18 cellular contexts compared by ENCODE assay signal in the genomic region with DNA sequence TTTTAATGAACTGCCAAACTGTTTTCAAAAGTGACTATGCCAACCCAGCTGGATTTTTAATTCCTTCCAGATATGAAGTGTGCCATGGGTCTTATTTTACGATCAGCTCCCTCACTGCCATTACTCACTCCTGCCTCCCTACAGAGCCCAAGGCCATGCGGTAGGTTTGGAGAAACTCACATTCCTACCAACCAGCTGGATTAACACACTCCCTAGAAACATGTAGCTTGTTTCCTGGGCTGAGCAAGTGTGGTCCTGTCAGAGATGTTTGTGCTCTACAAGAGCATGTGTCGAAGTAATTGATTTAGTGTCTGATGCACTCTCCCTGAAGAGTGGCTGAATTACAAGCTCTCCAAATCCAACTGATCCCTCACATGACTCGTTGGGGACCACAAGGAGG.
DNase-seq lines count a peak whose midpoint lies in the region; ATAC-seq and TF ChIP-seq lines count a peak whose summit lies in the region.
"Had no signal": no experiment of that assay in that cellular context is flagged by ENCODE, and none has a peak within 500 bp of the region (broad histone marks: within the 10 kb centered on the region; RNA-seq: fewer than 3 reads in every experiment).

No MANE protein-coding gene starts in this region.

- no peak overlapping the region for H3K27ac Mint-ChIP-seq in activated CD4-positive, alpha-beta memory T cell treated with anti-CD3 and anti-CD28 coated beads, Interleukin-2, amount 10 ng/mL, durations not matched to agents 7 days and 5 days
- no peak overlapping the region for H3K27ac Mint-ChIP-seq in activated CD4-positive, alpha-beta memory T cell treated with anti-CD3 and anti-CD28 coated beads for 36 hours
- peak overlapping the region; percentile 49 for H3K27ac Mint-ChIP-seq in activated T-helper 17 cell treated with anti-CD3 and anti-CD28 coated beads, Interleukin-2, amount 50 U/mL, for 72 hours
- H3K27ac Mint-ChIP-seq: activated CD8-positive, alpha-beta T cell treated with anti-CD3 and anti-CD28 coated beads for 36 hours; activated T-helper 2 cell treated with anti-CD3 and anti-CD28 coated beads, Interferon-gamma antibody, Interleukin-2, Interleukin-4, amounts not matched to agents 10 μg/mL and 5 μg/mL and 100 μg/mL, durations not matched to agents 14 hours and 24 hours and 36 hours had no signal

- H3K27me3 Mint-ChIP-seq in activated CD4-positive, alpha-beta memory T cell treated with anti-CD3 and anti-CD28 coated beads, Interleukin-2, amount 10 ng/mL, durations not matched to agents 7 days and 5 days = peaks cover 14% of the 10 kb centered on the region
- no peaks in the 10 kb centered on the region for H3K27me3 Mint-ChIP-seq in activated CD4-positive, alpha-beta memory T cell treated with anti-CD3 and anti-CD28 coated beads for 36 hours
- no peaks in the 10 kb centered on the region for H3K27me3 Mint-ChIP-seq in activated T-helper 17 cell treated with anti-CD3 and anti-CD28 coated beads, Interleukin-2, amount 50 U/mL, for 72 hours
- H3K27me3 Mint-ChIP-seq: activated CD8-positive, alpha-beta T cell treated with anti-CD3 and anti-CD28 coated beads for 36 hours had no signal

- POLR2A ChIA-PET in activated CD4-positive, alpha-beta memory T cell treated with anti-CD3 and anti-CD28 coated beads, Interleukin-2, amount 10 ng/mL, durations not matched to agents 7 days and 5 days (lab: Charles Lee) = interaction anchor here (1.6 kb wide), 1 partner anchor 364 kb away, joined by 4 read pairs; the partner anchor contains the start of gene ARL4C
- POLR2A ChIA-PET in activated CD4-positive, alpha-beta memory T cell treated with anti-CD3 and anti-CD28 coated beads for 36 hours (lab: Charles Lee) = no interaction called here

- peaks cover 22% of the 10 kb centered on the region for H3K4me1 Mint-ChIP-seq in activated CD4-positive, alpha-beta memory T cell treated with anti-CD3 and anti-CD28 coated beads, Interleukin-2, amount 10 ng/mL, durations not matched to agents 7 days and 5 days
- H3K4me1 Mint-ChIP-seq in activated CD4-positive, alpha-beta memory T cell treated with anti-CD3 and anti-CD28 coated beads for 36 hours (ENCODE audit: low read depth) = peaks cover 26% of the 10 kb centered on the region
- peaks cover 15% of the 10 kb centered on the region for H3K4me1 Mint-ChIP-seq in activated T-helper 17 cell treated with anti-CD3 and anti-CD28 coated beads, Interleukin-2, amount 50 U/mL, for 72 hours

- CTCF ChIA-PET in activated CD4-positive, alpha-beta memory T cell treated with anti-CD3 and anti-CD28 coated beads, Interleukin-2, amount 10 ng/mL, durations not matched to agents 7 days and 5 days (lab: Charles Lee) = interaction anchor here (0.5 to 2.0 kb wide), 7 partner anchors 37 to 412 kb away, joined by 3 to 5 read pairs (median 3); partner anchors contain the start of gene ARL4C
- CTCF ChIA-PET in activated CD4-positive, alpha-beta memory T cell treated with anti-CD3 and anti-CD28 coated beads for 36 hours (lab: Charles Lee) = interaction anchor here (1.2 to 4.4 kb wide), 3 partner anchors 368 to 412 kb away, joined by 3 to 21 read pairs (median 6); no protein-coding TSS in a partner anchor

- TF ChIP-seq POLR2A in GM18505 (IDR thresholded peaks at IDR 0.05; ENCODE audit: borderline replicate concordance, extremely low read depth, insufficient read depth, insufficient read length) = no peak

- ATAC-seq in activated T-helper 17 cell treated with anti-CD3 and anti-CD28 coated beads, Interleukin-2, amount 50 U/mL, for 72 hours (replicated peaks) = no peak
- ATAC-seq in HG03139 (IDR thresholded peaks at IDR 0.05; ENCODE audit: unreplicated experiment) (no peak), HG03565 (IDR thresholded peaks at IDR 0.05; ENCODE audit: unreplicated experiment) (no peak), GM19463 (IDR thresholded peaks at IDR 0.05; ENCODE audit: unreplicated experiment) (no peak), GM18505 (IDR thresholded peaks at IDR 0.05; ENCODE audit: unreplicated experiment) (no peak)
- ATAC-seq: activated CD8-positive, alpha-beta T cell treated with anti-CD3 and anti-CD28 coated beads for 36 hours; naive thymus-derived CD4-positive, alpha-beta T cell had no signal

- peak; percentile 2 for DNase-seq in activated CD4-positive, alpha-beta memory T cell treated with anti-CD3 and anti-CD28 coated beads, Interleukin-2, amount 10 ng/mL, durations not matched to agents 7 days and 5 days
- no peak for DNase-seq in activated CD4-positive, alpha-beta memory T cell treated with anti-CD3 and anti-CD28 coated beads for 36 hours
- DNase-seq in glomerular visceral epithelial cell (ENCODE audit: extremely low spot score) = peak; percentile 31
- DNase-seq: ACHN; activated CD8-positive, alpha-beta T cell treated with anti-CD3 and anti-CD28 coated beads for 36 hours; anterior cingulate cortex; colonic mucosa; hippocampal formation; left ventricle myocardium inferior; naive thymus-derived CD4-positive, alpha-beta T cell; NCI-H1048; NCI-H226 had no signal

- no peaks in the 10 kb centered on the region for H3K36me3 Mint-ChIP-seq in activated CD4-positive, alpha-beta memory T cell treated with anti-CD3 and anti-CD28 coated beads, Interleukin-2, amount 10 ng/mL, durations not matched to agents 7 days and 5 days (ENCODE audit: low read depth)
- H3K36me3 Mint-ChIP-seq in activated CD4-positive, alpha-beta memory T cell treated with anti-CD3 and anti-CD28 coated beads for 36 hours = no peaks in the 10 kb centered on the region
- H3K36me3 Mint-ChIP-seq in activated T-helper 17 cell treated with anti-CD3 and anti-CD28 coated beads, Interleukin-2, amount 50 U/mL, for 72 hours (ENCODE audit: low read depth) = no peaks in the 10 kb centered on the region

- intact Hi-C loops in activated CD4-positive, alpha-beta memory T cell treated with anti-CD3 and anti-CD28 coated beads for 36 hours (cut with micrococcal nuclease) = no loop called here

- H3K9me3 Mint-ChIP-seq in activated CD4-positive, alpha-beta memory T cell treated with anti-CD3 and anti-CD28 coated beads, Interleukin-2, amount 10 ng/mL, durations not matched to agents 7 days and 5 days = no peaks in the 10 kb centered on the region
- no peaks in the 10 kb centered on the region for H3K9me3 Mint-ChIP-seq in activated CD4-positive, alpha-beta memory T cell treated with anti-CD3 and anti-CD28 coated beads for 36 hours
- H3K9me3 Mint-ChIP-seq in activated T-helper 17 cell treated with anti-CD3 and anti-CD28 coated beads, Interleukin-2, amount 50 U/mL, for 72 hours = no peaks in the 10 kb centered on the region
- H3K9me3 Mint-ChIP-seq: activated CD8-positive, alpha-beta T cell treated with anti-CD3 and anti-CD28 coated beads for 36 hours; activated T-helper 2 cell treated with anti-CD3 and anti-CD28 coated beads, Interferon-gamma antibody, Interleukin-2, Interleukin-4, amounts not matched to agents 10 μg/mL and 5 μg/mL and 100 μg/mL, durations not matched to agents 14 hours and 24 hours and 36 hours had no signal

- no peak overlapping the region for H3K4me3 Mint-ChIP-seq in activated CD4-positive, alpha-beta memory T cell treated with anti-CD3 and anti-CD28 coated beads, Interleukin-2, amount 10 ng/mL, durations not matched to agents 7 days and 5 days
- H3K4me3 Mint-ChIP-seq in activated CD4-positive, alpha-beta memory T cell treated with anti-CD3 and anti-CD28 coated beads for 36 hours = no peak overlapping the region
- H3K4me3 Mint-ChIP-seq in activated T-helper 17 cell treated with anti-CD3 and anti-CD28 coated beads, Interleukin-2, amount 50 U/mL, for 72 hours = no peak overlapping the region
- H3K4me3 Mint-ChIP-seq: activated CD8-positive, alpha-beta T cell treated with anti-CD3 and anti-CD28 coated beads for 36 hours; naive thymus-derived CD4-positive, alpha-beta T cell had no signal
